9 cellular contexts compared by ENCODE assay signal in genomic region chr12:121839993-121840761, GRCh38. TPM values are rescaled to one million over a fixed set of nuclear protein-coding genes. Genes with fewer than 3 reads are reported as not detected.
DNase-seq lines count a peak whose midpoint lies in the region; ATAC-seq and TF ChIP-seq lines count a peak whose summit lies in the region.
"Had no signal": no experiment of that assay in that cellular context is flagged by ENCODE, and none has a peak within 500 bp of the region (broad histone marks: within the 10 kb centered on the region; RNA-seq: fewer than 3 reads in every experiment).

No MANE protein-coding gene starts in this region.

- H3K4me3 Mint-ChIP-seq in activated naive CD4-positive, alpha-beta T cell treated with anti-CD3 and anti-CD28 coated beads, Interleukin-2, amount 10 ng/mL, durations not matched to agents 7 days and 5 days, result peak overlapping the region; percentile 97
- H3K4me3 Mint-ChIP-seq in activated naive CD8-positive, alpha-beta T cell treated with anti-CD3 and anti-CD28 coated beads, Interleukin-2, amount 10 ng/mL, durations not matched to agents 7 days and 5 days, result peak overlapping the region; percentile 96

- H3K27ac ChIP-seq in lower lobe of right lung (peak overlapping the region; percentile 80), upper lobe of right lung (peak overlapping the region; percentile 75)

- H3K9me3 ChIP-seq in lower lobe of right lung (no peaks in the 10 kb centered on the region), upper lobe of right lung (no peaks in the 10 kb centered on the region)

- H3K27me3 ChIP-seq in lower lobe of right lung (ENCODE audit: low read depth) (no peaks in the 10 kb centered on the region), upper lobe of right lung (no peaks in the 10 kb centered on the region)

- peaks cover 12% of the 10 kb centered on the region for H3K27me3 Mint-ChIP-seq in activated naive CD4-positive, alpha-beta T cell treated with anti-CD3 and anti-CD28 coated beads, Interleukin-2, amount 10 ng/mL, durations not matched to agents 7 days and 5 days
- H3K27me3 Mint-ChIP-seq in activated naive CD8-positive, alpha-beta T cell treated with anti-CD3 and anti-CD28 coated beads, Interleukin-2, amount 10 ng/mL, durations not matched to agents 7 days and 5 days, result peaks cover 5% of the 10 kb centered on the region

- intact Hi-C loops in lower lobe of right lung (cut with DNase I), result no loop called here
- intact Hi-C loops in upper lobe of right lung (cut with DNase I), result no loop called here

- H3K4me3 ChIP-seq in lower lobe of right lung (peak overlapping the region; percentile 75), upper lobe of right lung (peak overlapping the region; percentile 71)

- TF ChIP-seq CTCF in lower lobe of right lung (IDR thresholded peaks at IDR 0.05) (no peak), upper lobe of right lung (IDR thresholded peaks at IDR 0.05) (no peak)

- peaks cover 2% of the 10 kb centered on the region for H3K36me3 Mint-ChIP-seq in activated naive CD4-positive, alpha-beta T cell treated with anti-CD3 and anti-CD28 coated beads, Interleukin-2, amount 10 ng/mL, durations not matched to agents 7 days and 5 days
- no peaks in the 10 kb centered on the region for H3K36me3 Mint-ChIP-seq in activated naive CD8-positive, alpha-beta T cell treated with anti-CD3 and anti-CD28 coated beads, Interleukin-2, amount 10 ng/mL, durations not matched to agents 7 days and 5 days

- peaks cover 18% of the 10 kb centered on the region for H3K4me1 Mint-ChIP-seq in activated naive CD4-positive, alpha-beta T cell treated with anti-CD3 and anti-CD28 coated beads, Interleukin-2, amount 10 ng/mL, durations not matched to agents 7 days and 5 days
- H3K4me1 Mint-ChIP-seq in activated naive CD8-positive, alpha-beta T cell treated with anti-CD3 and anti-CD28 coated beads, Interleukin-2, amount 10 ng/mL, durations not matched to agents 7 days and 5 days, result peaks cover 13% of the 10 kb centered on the region

- H3K36me3 ChIP-seq in lower lobe of right lung, result no peaks in the 10 kb centered on the region
- no peaks in the 10 kb centered on the region for H3K36me3 ChIP-seq in upper lobe of right lung

- H3K4me1 ChIP-seq in lower lobe of right lung (peaks cover 9% of the 10 kb centered on the region), upper lobe of right lung (peaks cover 6% of the 10 kb centered on the region)

- H3K27ac Mint-ChIP-seq in activated naive CD4-positive, alpha-beta T cell treated with anti-CD3 and anti-CD28 coated beads, Interleukin-2, amount 10 ng/mL, durations not matched to agents 7 days and 5 days, result peak overlapping the region; percentile 81
- peak overlapping the region; percentile 90 for H3K27ac Mint-ChIP-seq in activated naive CD8-positive, alpha-beta T cell treated with anti-CD3 and anti-CD28 coated beads, Interleukin-2, amount 10 ng/mL, durations not matched to agents 7 days and 5 days

- DNase-seq in activated naive CD4-positive, alpha-beta T cell treated with anti-CD3 and anti-CD28 coated beads, Interleukin-2, amount 10 ng/mL, durations not matched to agents 7 days and 5 days, result no peak
- no peak for DNase-seq in activated naive CD4-positive, alpha-beta T cell (lab: John Stamatoyannopoulos, UW)
- no peak for DNase-seq in activated naive CD8-positive, alpha-beta T cell treated with anti-CD3 and anti-CD28 coated beads, Interleukin-2, amount 10 ng/mL, durations not matched to agents 7 days and 5 days
- peak; percentile 65 for DNase-seq in lower lobe of right lung
- no peak for DNase-seq in upper lobe of right lung
- no peak for DNase-seq in cortex of kidney (lab: John Stamatoyannopoulos, UW)
- no peak for DNase-seq in NCI-H1092 (lab: John Stamatoyannopoulos, UW)

- CTCF ChIA-PET in activated naive CD4-positive, alpha-beta T cell treated with anti-CD3 and anti-CD28 coated beads, Interleukin-2, amount 10 ng/mL, durations not matched to agents 7 days and 5 days (lab: Charles Lee), result interaction anchor here (0.6 to 6.9 kb wide), 4 partner anchors 37 to 600 kb away, joined by 3 to 39 read pairs (median 4); partner anchors contain the start of genes PSMD9 and RHOF

- POLR2A ChIA-PET in activated naive CD8-positive, alpha-beta T cell treated with anti-CD3 and anti-CD28 coated beads, Interleukin-2, amount 10 ng/mL, durations not matched to agents 7 days and 5 days (lab: Charles Lee), result interaction anchor here (0.6 to 0.7 kb wide), 4 partner anchors 9 to 78 kb away, joined by 3 to 5 read pairs (median 4); partner anchors contain the start of gene SETD1B

- ATAC-seq in activated naive CD8-positive, alpha-beta T cell treated with anti-CD3 and anti-CD28 coated beads, Interleukin-2, amount 10 ng/mL, durations not matched to agents 7 days and 5 days (ENCODE audit: low read depth), result no peak
- ATAC-seq in lower lobe of right lung, result peak in 1 of 2 donors; percentile 1
- no peak for ATAC-seq in upper lobe of right lung
- no peak for ATAC-seq in HG03354 (IDR thresholded peaks at IDR 0.05; ENCODE audit: poor library complexity, severe bottlenecking, unreplicated experiment)

- H3K9me3 Mint-ChIP-seq in activated naive CD4-positive, alpha-beta T cell treated with anti-CD3 and anti-CD28 coated beads, Interleukin-2, amount 10 ng/mL, durations not matched to agents 7 days and 5 days, result no peaks in the 10 kb centered on the region
- H3K9me3 Mint-ChIP-seq in activated naive CD8-positive, alpha-beta T cell treated with anti-CD3 and anti-CD28 coated beads, Interleukin-2, amount 10 ng/mL, durations not matched to agents 7 days and 5 days, result no peaks in the 10 kb centered on the region

RNA-seq across cellular contexts. Expression of gene HPD, which starts 18.5 kb away (rescaled TPM):
- total RNA-seq in activated naive CD8-positive, alpha-beta T cell treated with anti-CD3 and anti-CD28 coated beads, Interleukin-2, amount 10 ng/mL, durations not matched to agents 7 days and 5 days, result not detected
- 2.5 TPM for total RNA-seq in lower lobe of right lung
- 1.8 TPM for total RNA-seq in upper lobe of right lung
- total RNA-seq: T-helper 2 cell treated with Interferon-gamma antibody and Interleukin-4, amounts not matched to agents 100 ng/mL and 5 ng/mL, for 36 hours had no signal

RNA-seq across cellular contexts. Expression of gene SETD1B, which starts 36.4 kb away (rescaled TPM):
- 10 to 100 TPM; 45.0 to 46.8 TPM for total RNA-seq in activated naive CD8-positive, alpha-beta T cell treated with anti-CD3 and anti-CD28 coated beads, Interleukin-2, amount 10 ng/mL, durations not matched to agents 7 days and 5 days
- total RNA-seq in lower lobe of right lung (19.7 TPM), upper lobe of right lung (18.4 TPM)

RNA-seq across cellular contexts. Expression of gene RHOF, which starts 46.7 kb away (rescaled TPM):
- 100 to 1,000 TPM; 144 to 157 TPM for total RNA-seq in activated naive CD8-positive, alpha-beta T cell treated with anti-CD3 and anti-CD28 coated beads, Interleukin-2, amount 10 ng/mL, durations not matched to agents 7 days and 5 days
- total RNA-seq in lower lobe of right lung, result 28.7 TPM
- total RNA-seq in upper lobe of right lung, result 41.0 TPM

RNA-seq across cellular contexts. Expression of gene PSMD9, which starts 48.4 kb away (rescaled TPM):
- total RNA-seq in activated naive CD8-positive, alpha-beta T cell treated with anti-CD3 and anti-CD28 coated beads, Interleukin-2, amount 10 ng/mL, durations not matched to agents 7 days and 5 days, result 10 to 100 TPM; 50.8 to 57.9 TPM
- 36.6 TPM for total RNA-seq in lower lobe of right lung
- total RNA-seq in upper lobe of right lung, result 43.4 TPM
